Comparison of ENCODE assay signal across 9 cellular contexts in genomic region chr2:149329068-149329467, GRCh38. TPM values are rescaled to one million over a fixed set of nuclear protein-coding genes. Genes with fewer than 3 reads are reported as not detected.
A peak's percentile ranks its signal among the peaks of the same experiment; 100 is the strongest.
DNase-seq lines count a peak whose midpoint lies in the region; ATAC-seq, FAIRE-seq and TF ChIP-seq lines count a peak whose summit lies in the region.
"Had no signal": no experiment of that assay in that cellular context is flagged by ENCODE, and none has a peak within 500 bp of the region (broad histone marks: within the 10 kb centered on the region; RNA-seq: fewer than 3 reads in every experiment).

No MANE protein-coding gene starts in this region.

- no peaks in the 10 kb centered on the region for H3K9me3 ChIP-seq in astrocyte (ENCODE audit: insufficient read depth, low read depth, low read length)

- FAIRE-seq in astrocyte (lab: Jason Lieb, UNC) = no peak

- no peak overlapping the region for H4K8ac ChIP-seq in mesendoderm (ENCODE audit: low read depth, low read length)

- no peak overlapping the region for H2BK15ac ChIP-seq in mesendoderm (replicated peaks; ENCODE audit: low read depth)

- H3K36me3 ChIP-seq in astrocyte (ENCODE audit: insufficient read depth, low read length) (no peaks in the 10 kb centered on the region), mesendoderm (ENCODE audit: control insufficient read depth, insufficient read depth, low read length) (no peaks in the 10 kb centered on the region)

- no CpG with 5 or more reads among the region's 8 CpGs for WGBS in mesendoderm (ENCODE audit: extremely low coverage, insufficient coverage, low lambda C conversion rate)

- H3K27ac Mint-ChIP-seq in astrocyte (ENCODE audit: unreplicated experiment) = no peak overlapping the region
- H3K27ac Mint-ChIP-seq in activated CD8-positive, alpha-beta T cell treated with anti-CD3 and anti-CD28 coated beads, Interleukin-2, amount 10 ng/mL, durations not matched to agents 7 days and 5 days = no peak overlapping the region

- DNase-seq in Caki2 (ENCODE audit: low read depth) (peak; percentile 14), HT-29 (ENCODE audit: low spot score) (peak; percentile 47), astrocyte (ENCODE audit: low read depth) (no peak), mesendoderm (no peak)
- no peak for DNase-seq in activated CD8-positive, alpha-beta T cell treated with anti-CD3 and anti-CD28 coated beads, Interleukin-2, amount 10 ng/mL, durations not matched to agents 7 days and 5 days
- DNase-seq: T-helper 9 cell had no signal

- H3K4me1 ChIP-seq in astrocyte (ENCODE audit: insufficient read depth, low read length) = peaks cover 3% of the 10 kb centered on the region
- peaks cover 4% of the 10 kb centered on the region for H3K4me1 ChIP-seq in mesendoderm (ENCODE audit: control insufficient read depth, low read depth, low read length)

- no peak overlapping the region for H2AK5ac ChIP-seq in mesendoderm (ENCODE audit: low read length)

- peak; percentile 27 for TF ChIP-seq CTCF in astrocyte (IDR thresholded peaks at IDR 0.05; ENCODE audit: insufficient read depth, low read depth, low read length)

- no peaks in the 10 kb centered on the region for H3K79me1 ChIP-seq in mesendoderm (ENCODE audit: low read length)

- H3K4ac ChIP-seq in mesendoderm (ENCODE audit: low read depth, low read length) = no peak overlapping the region

- H3K4me1 Mint-ChIP-seq in astrocyte (ENCODE audit: low read depth, unreplicated experiment) = peaks cover 3% of the 10 kb centered on the region
- no peaks in the 10 kb centered on the region for H3K4me1 Mint-ChIP-seq in activated CD8-positive, alpha-beta T cell treated with anti-CD3 and anti-CD28 coated beads, Interleukin-2, amount 10 ng/mL, durations not matched to agents 7 days and 5 days (ENCODE audit: low read depth)

- no peaks in the 10 kb centered on the region for H3K36me3 Mint-ChIP-seq in astrocyte (ENCODE audit: low read depth, unreplicated experiment)
- H3K36me3 Mint-ChIP-seq in activated CD8-positive, alpha-beta T cell treated with anti-CD3 and anti-CD28 coated beads, Interleukin-2, amount 10 ng/mL, durations not matched to agents 7 days and 5 days (ENCODE audit: low read depth) = no peaks in the 10 kb centered on the region

- no peak overlapping the region for H2BK5ac ChIP-seq in mesendoderm (ENCODE audit: low read length)

- in situ Hi-C loops in Caki2 (cut with HindIII; ENCODE audit: low pct_unique_long_range_greater_than_20kb, low sequenced_read_pairs) = no loop called here

- no peaks in the 10 kb centered on the region for H4K20me1 ChIP-seq in astrocyte (ENCODE audit: insufficient read depth, low read length)

- H3K27me3 Mint-ChIP-seq in astrocyte (ENCODE audit: low read depth, unreplicated experiment) = peaks cover 11% of the 10 kb centered on the region
- peaks cover 48% of the 10 kb centered on the region for H3K27me3 Mint-ChIP-seq in activated CD8-positive, alpha-beta T cell treated with anti-CD3 and anti-CD28 coated beads, Interleukin-2, amount 10 ng/mL, durations not matched to agents 7 days and 5 days (ENCODE audit: low read depth)

- peak overlapping the region; percentile 20 for H3K18ac ChIP-seq in mesendoderm (ENCODE audit: low read length)

- H3K4me3 Mint-ChIP-seq in astrocyte (ENCODE audit: unreplicated experiment) = peak overlapping the region; percentile 87
- H3K4me3 Mint-ChIP-seq in activated CD8-positive, alpha-beta T cell treated with anti-CD3 and anti-CD28 coated beads, Interleukin-2, amount 10 ng/mL, durations not matched to agents 7 days and 5 days = no peak overlapping the region

- H3K9me3 Mint-ChIP-seq in astrocyte (ENCODE audit: unreplicated experiment) = peaks cover 2% of the 10 kb centered on the region
- H3K9me3 Mint-ChIP-seq in activated CD8-positive, alpha-beta T cell treated with anti-CD3 and anti-CD28 coated beads, Interleukin-2, amount 10 ng/mL, durations not matched to agents 7 days and 5 days (ENCODE audit: insufficient read depth) = no peaks in the 10 kb centered on the region

- no peak overlapping the region for H3K23ac ChIP-seq in mesendoderm (ENCODE audit: low read length)

- peak overlapping the region; percentile 87 for H3K56ac ChIP-seq in mesendoderm (ENCODE audit: low read length)

- H3K27ac ChIP-seq in astrocyte (ENCODE audit: low read depth, low read length) (no peak overlapping the region), mesendoderm (ENCODE audit: low read depth, low read length) (no peak overlapping the region)

- ATAC-seq in GM19351 (IDR thresholded peaks at IDR 0.05; ENCODE audit: unreplicated experiment) = no peak
- ATAC-seq in GM21528 (IDR thresholded peaks at IDR 0.05; ENCODE audit: low FRiP score, unreplicated experiment) = no peak
- no peak for ATAC-seq in activated CD8-positive, alpha-beta T cell treated with anti-CD3 and anti-CD28 coated beads, Interleukin-2, amount 10 ng/mL, durations not matched to agents 7 days and 5 days
- no peak for ATAC-seq in GM18873 (IDR thresholded peaks at IDR 0.05; ENCODE audit: low FRiP score, unreplicated experiment)

- POLR2A ChIA-PET in activated CD8-positive, alpha-beta T cell treated with anti-CD3 and anti-CD28 coated beads, Interleukin-2, amount 10 ng/mL, durations not matched to agents 7 days and 5 days (lab: Charles Lee) = no interaction called here

- H3K4me3 ChIP-seq in astrocyte (ENCODE audit: insufficient read depth, low read depth, low read length) (peak overlapping the region; percentile 70), mesendoderm (ENCODE audit: low read length) (no peak overlapping the region)

- peak overlapping the region; percentile 95 for H3K4me2 ChIP-seq in astrocyte (ENCODE audit: low read length)
- no peak overlapping the region for H3K4me2 ChIP-seq in mesendoderm (ENCODE audit: low read length)

- peaks cover 11% of the 10 kb centered on the region for H3K27me3 ChIP-seq in astrocyte (ENCODE audit: insufficient read depth, low read length)
- H3K27me3 ChIP-seq in mesendoderm (ENCODE audit: insufficient read depth, low read length, poor library complexity) = no peaks in the 10 kb centered on the region

- CTCF ChIA-PET in activated CD8-positive, alpha-beta T cell treated with anti-CD3 and anti-CD28 coated beads, Interleukin-2, amount 10 ng/mL, durations not matched to agents 7 days and 5 days (lab: Charles Lee) = no interaction called here

- no peak overlapping the region for H3K9ac ChIP-seq in astrocyte (ENCODE audit: low read length)
- H3K9ac ChIP-seq in mesendoderm (ENCODE audit: low read length) = no peak overlapping the region

- no peak overlapping the region for H4K5ac ChIP-seq in mesendoderm (ENCODE audit: low read length)

- H2BK120ac ChIP-seq in mesendoderm (ENCODE audit: low read depth, low read length) = no peak overlapping the region

- H3K79me2 ChIP-seq in astrocyte (ENCODE audit: insufficient read depth, low read length) = no peaks in the 10 kb centered on the region
- no peaks in the 10 kb centered on the region for H3K79me2 ChIP-seq in mesendoderm (ENCODE audit: control insufficient read depth, insufficient read depth, low read length)

- H2AFZ ChIP-seq in astrocyte (ENCODE audit: low read depth, low read length) = no peak overlapping the region

RNA-seq across cellular contexts. Expression of gene LYPD6, which starts 1.3 kb away (rescaled TPM):
- 9.3 and 12.2 TPM in 2 replicates for total RNA-seq in Caki2 (2014; rRNA removed; shearing (Covaris generic); ENCODE audit: low replicate concordance)
- total RNA-seq in HT-29 (2014; rRNA removed; shearing (Covaris generic)) = 0.68 and 1.2 TPM in 2 replicates
- 1.1 and 1.4 TPM in 2 replicates for total RNA-seq in astrocyte
- polyA plus RNA-seq in mesendoderm (2013, experiment 1 of 2) = 2.2 TPM
- 2.2 TPM for polyA plus RNA-seq in mesendoderm (2013, experiment 2 of 2)
- total RNA-seq in activated CD8-positive, alpha-beta T cell treated with anti-CD3 and anti-CD28 coated beads, Interleukin-2, amount 10 ng/mL, durations not matched to agents 7 days and 5 days = not detected

Comparison
In these comparisons a context has a peak if more than half of its experiments do, and no peak if none do; other contexts are left out.
1. DNase-seq: peak in Caki2 (single experiment) and HT-29 (single experiment); none in astrocyte (single experiment), mesendoderm (single experiment) and activated CD8-positive, alpha-beta T cell treated with anti-CD3 and anti-CD28 coated beads, Interleukin-2, amount 10 ng/mL, durations not matched to agents 7 days and 5 days (single experiment).